Comparison of ENCODE assay signal across 8 cellular contexts in the genomic region with DNA sequence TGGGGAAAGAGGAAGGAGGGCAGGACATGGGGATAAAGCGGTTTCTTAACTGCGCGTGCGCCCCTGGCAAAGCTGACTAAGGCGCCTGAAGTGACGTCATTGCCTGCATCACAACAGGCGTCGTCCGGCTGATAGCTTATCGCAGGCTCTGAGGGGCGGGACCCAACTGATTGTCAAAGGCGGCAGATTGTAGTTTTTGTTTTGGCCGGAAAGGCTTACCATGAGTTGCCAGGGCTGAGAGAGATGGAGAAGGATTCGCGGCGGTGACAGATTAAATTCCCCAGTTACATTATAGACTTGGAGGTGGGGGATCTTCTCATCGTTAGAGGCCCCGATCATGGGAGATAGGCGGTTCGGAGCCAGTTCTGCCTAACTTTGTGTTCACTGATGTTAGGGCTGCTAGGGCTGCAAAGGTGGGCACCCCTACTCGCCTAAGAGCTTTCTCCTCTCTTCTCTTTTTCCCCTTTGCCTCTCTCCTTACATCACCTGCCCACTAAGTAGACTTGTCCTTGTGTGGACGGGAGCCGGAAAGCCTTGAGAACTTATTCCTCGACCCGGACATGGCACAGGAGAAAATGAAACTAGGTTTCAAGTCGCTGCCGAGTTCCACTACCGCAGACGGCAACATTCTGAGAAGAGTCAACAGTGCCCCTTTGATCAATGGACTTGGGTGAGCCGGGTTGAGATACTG. TPM values are rescaled to one million over a fixed set of nuclear protein-coding genes. Genes with fewer than 3 reads are reported as not detected.
DNase-seq lines count a peak whose midpoint lies in the region; ATAC-seq and TF ChIP-seq lines count a peak whose summit lies in the region.

No MANE protein-coding gene starts in this region.

- H3K36me3 Mint-ChIP-seq in activated naive CD8-positive, alpha-beta T cell treated with anti-CD3 and anti-CD28 coated beads for 36 hours: no peaks in the 10 kb centered on the region

- DNase-seq in GM12864 (ENCODE audit: low read depth) (peak; percentile 84), NCI-H1105 (lab: John Stamatoyannopoulos, UW) (peak; percentile 90), SKM-1 treated with dmso at 0.1 percent for 144 hours (lab: John Stamatoyannopoulos, UW; ENCODE audit: unreplicated experiment) (peak; percentile 75), head of caudate nucleus (peak; percentile 73 to 92 (median 84)), ovary (peak; percentile 87 to 92 (median 90)), thyroid gland (peak; percentile 89)
- peak; percentile 82 for DNase-seq in activated naive CD8-positive, alpha-beta T cell treated with anti-CD3 and anti-CD28 coated beads for 36 hours

- H3K4me3 Mint-ChIP-seq in activated naive CD8-positive, alpha-beta T cell treated with anti-CD3 and anti-CD28 coated beads for 36 hours: peak overlapping the region; percentile 91

- H3K4me1 ChIP-seq in ovary (ENCODE audit: insufficient read depth): no peaks in the 10 kb centered on the region
- H3K4me1 ChIP-seq in thyroid gland: no peaks in the 10 kb centered on the region

- peak; percentile 93 for ATAC-seq in HG02642 (IDR thresholded peaks at IDR 0.05; ENCODE audit: poor library complexity, unreplicated experiment)

- H3K4me3 ChIP-seq in GM12864 (ENCODE audit: low read depth, low read length) (peak overlapping the region; percentile 73), ovary (peak overlapping the region; percentile 53), thyroid gland (replicated peaks in 1 of 3) (peak overlapping the region; percentile 20 to 51 (median 41))

- TF ChIP-seq CTCF in GM12864 (IDR thresholded peaks at IDR 0.05; ENCODE audit: low read depth, low read length, missing control alignments): no peak
- no peak for TF ChIP-seq CTCF in ovary (IDR thresholded peaks at IDR 0.05)
- no peak for TF ChIP-seq CTCF in thyroid gland (IDR thresholded peaks at IDR 0.05)

- TF ChIP-seq POLR2A in ovary (IDR thresholded peaks at IDR 0.05) (peak; percentile 67), thyroid gland (IDR thresholded peaks at IDR 0.05) (peak in 1 of 2 donors; percentile 66)

- H3K36me3 ChIP-seq in ovary (no peaks in the 10 kb centered on the region), thyroid gland (no peaks in the 10 kb centered on the region)

- intact Hi-C loops in head of caudate nucleus (cut with DNase I) (no loop called here), ovary (cut with DNase I) (loop anchor here in 1 of 4 donors (10.0 kb wide), 1 partner anchor 88 kb away; no protein-coding TSS in a partner anchor), thyroid gland (cut with DNase I) (no loop called here)

- H3K27me3 Mint-ChIP-seq in activated naive CD8-positive, alpha-beta T cell treated with anti-CD3 and anti-CD28 coated beads for 36 hours: no peaks in the 10 kb centered on the region

- no peak for TF ChIP-seq EP300 in ovary (IDR thresholded peaks at IDR 0.05)

- WGBS in ovary, 3 donors: 27 to 32% (median 29%) methylated on average over 30 of the region's 30 CpGs
- WGBS in thyroid gland, 2 donors: 1 to 4% methylated on average over 18 to 27 of the region's 30 CpGs

- H3K4me1 Mint-ChIP-seq in activated naive CD8-positive, alpha-beta T cell treated with anti-CD3 and anti-CD28 coated beads for 36 hours: peaks cover 15% of the 10 kb centered on the region

- no peaks in the 10 kb centered on the region for H3K9me3 ChIP-seq in ovary
- H3K9me3 ChIP-seq in thyroid gland: no peaks in the 10 kb centered on the region

- H3K27me3 ChIP-seq in ovary: no peaks in the 10 kb centered on the region
- no peaks in the 10 kb centered on the region for H3K27me3 ChIP-seq in thyroid gland

- H3K27ac ChIP-seq in ovary (peak overlapping the region; percentile 79 to 89), thyroid gland (peak overlapping the region; percentile 67 to 81 (median 81))

- H3K27ac Mint-ChIP-seq in activated naive CD8-positive, alpha-beta T cell treated with anti-CD3 and anti-CD28 coated beads for 36 hours: peak overlapping the region; percentile 95

- H3K9me3 Mint-ChIP-seq in activated naive CD8-positive, alpha-beta T cell treated with anti-CD3 and anti-CD28 coated beads for 36 hours: no peaks in the 10 kb centered on the region

RNA-seq across cellular contexts. Expression of a gene that starts 10.2 kb away (rescaled TPM):
- 10 to 100 TPM; 43.6 to 47.6 TPM for total RNA-seq in activated naive CD8-positive, alpha-beta T cell treated with anti-CD3 and anti-CD28 coated beads for 36 hours
- total RNA-seq in ovary (10 to 100 TPM; 22.0 to 27.9 (median 24.7) TPM), thyroid gland (10 to 100 TPM; 12.6 to 21.2 (median 18.1) TPM)
- polyA plus RNA-seq in ovary: 10 to 100 TPM; 24.4 to 39.7 TPM

Comparison
In these comparisons a context has a peak if more than half of its experiments do, and no peak if none do; other contexts are left out.
1. Peak in every context shown above with its lines: DNase-seq, ATAC-seq, H3K4me3 ChIP-seq and H3K27ac ChIP-seq.